ENCODE assay signal across 14 cellular contexts in the genomic region with DNA sequence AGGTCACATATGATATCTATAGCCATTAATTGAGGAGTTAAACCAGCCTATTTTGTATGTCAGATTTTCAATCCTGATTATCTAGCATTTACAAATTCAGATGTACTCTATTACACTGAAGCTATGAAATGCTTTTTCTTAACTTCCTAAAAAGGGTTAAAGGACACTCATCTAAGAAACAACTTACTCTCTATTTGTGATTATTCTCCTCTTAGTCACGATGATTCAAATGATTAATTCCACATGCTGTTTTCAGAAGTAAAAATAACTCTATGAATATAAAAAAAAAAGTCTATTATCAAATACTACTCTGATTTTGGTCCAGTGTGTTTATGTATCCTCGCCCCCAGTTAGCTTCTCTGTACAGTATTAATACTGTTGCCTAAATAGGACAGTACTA.
DNase-seq lines count a peak whose midpoint lies in the region; TF ChIP-seq lines count a peak whose summit lies in the region.
"Had no signal": no experiment of that assay in that cellular context is flagged by ENCODE, and none has a peak within 500 bp of the region (broad histone marks: within the 10 kb centered on the region; RNA-seq: fewer than 3 reads in every experiment).

No MANE protein-coding gene starts in this region.

- no peaks in the 10 kb centered on the region for H3K27me3 ChIP-seq in Karpas-422 (ENCODE audit: low read length)
- H3K27me3 ChIP-seq: upper lobe of right lung had no signal

- in situ Hi-C loops in GM13976 (cut with MboI; ENCODE audit: low sequenced_read_pairs, unreplicated experiment): no loop called here

- no peaks in the 10 kb centered on the region for H3K9me2 ChIP-seq in Karpas-422 (replicated peaks; ENCODE audit: insufficient read depth, low read length)

- H3K9me3 ChIP-seq in Karpas-422 (ENCODE audit: low read length): no peaks in the 10 kb centered on the region
- H3K9me3 ChIP-seq: upper lobe of right lung had no signal

- no peaks in the 10 kb centered on the region for H3K4me1 ChIP-seq in Karpas-422 (ENCODE audit: low read length)
- H3K4me1 ChIP-seq: upper lobe of right lung had no signal

- H4K20me1 ChIP-seq in Karpas-422 (ENCODE audit: insufficient read depth, low read depth, low read length): no peaks in the 10 kb centered on the region

- H3K4me3 ChIP-seq in AG10803 (ENCODE audit: low read length) (no peak overlapping the region), choroid plexus epithelial cell (ENCODE audit: low read depth, low read length) (no peak overlapping the region), Karpas-422 (ENCODE audit: low read length) (no peak overlapping the region)
- H3K4me3 ChIP-seq: upper lobe of right lung had no signal

- H3K79me2 ChIP-seq in Karpas-422 (ENCODE audit: low read length): no peaks in the 10 kb centered on the region

- H2AFZ ChIP-seq in Karpas-422 (ENCODE audit: low read length): no peak overlapping the region

- DNase-seq in AG10803 (ENCODE audit: low read depth): peak; percentile 72
- DNase-seq in M059J (ENCODE audit: low read depth): peak; percentile 52
- peak; percentile 2 for DNase-seq in choroid plexus epithelial cell (ENCODE audit: low read depth)
- peak; percentile 13 for DNase-seq in kidney tubule cell (ENCODE audit: low spot score)
- no peak for DNase-seq in NCI-H526 (lab: John Stamatoyannopoulos, UW)
- no peak for DNase-seq in GM13976 (ENCODE audit: low spot score)
- no peak for DNase-seq in NOMO-1 treated with DMSO at 0.1 percent for 48 hours (lab: John Stamatoyannopoulos, UW; ENCODE audit: unreplicated experiment)
- no peak for DNase-seq in Karpas-422
- DNase-seq: activated CD4-positive, alpha-beta T cell treated with anti-CD3 and anti-CD28 coated beads, Interleukin-2, amount 50 U/mL, for 4 hours; activated naive CD8-positive, alpha-beta T cell treated with anti-CD3 and anti-CD28 coated beads, Interleukin-2, amount 10 ng/mL, durations not matched to agents 7 days and 5 days; activated T-cell treated with anti-CD3 and anti-CD28 coated beads, Interleukin-2, amount 50 U/mL, for 72 hours; NCI-H1694; stimulated activated naive CD8-positive, alpha-beta T cell treated with anti-CD3 and anti-CD28 coated beads, Interleukin-15, Interleukin-2, amounts not matched to agents 100 U/mL and 50 U/mL, for 24 hours; upper lobe of right lung had no signal

- TF ChIP-seq CTCF in AG10803 (conservative IDR thresholded peaks at IDR 0.05; ENCODE audit: low read length): no peak
- no peak for TF ChIP-seq CTCF in choroid plexus epithelial cell (conservative IDR thresholded peaks at IDR 0.05; ENCODE audit: low read depth, low read length)
- no peak for TF ChIP-seq CTCF in GM13976 (IDR thresholded peaks at IDR 0.05; ENCODE audit: borderline replicate concordance, control extremely low read depth, extremely low read depth, insufficient read depth, missing control alignments)

- H3K36me3 ChIP-seq in Karpas-422 (ENCODE audit: insufficient read depth, low read length): no peaks in the 10 kb centered on the region
- H3K36me3 ChIP-seq: upper lobe of right lung had no signal

- no peak overlapping the region for H3K27ac ChIP-seq in Karpas-422 (ENCODE audit: low read length)
- H3K27ac ChIP-seq: upper lobe of right lung had no signal

- H3K4me2 ChIP-seq in Karpas-422 (ENCODE audit: low read depth, low read length, poor library complexity, severe bottlenecking): no peak overlapping the region

- no peak overlapping the region for H3K9ac ChIP-seq in Karpas-422 (ENCODE audit: low read length)

Comparison
In these comparisons a context has a peak if more than half of its experiments do, and no peak if none do; other contexts are left out.
1. DNase-seq: peak in AG10803 (single experiment), M059J (single experiment), choroid plexus epithelial cell (single experiment) and kidney tubule cell (single experiment); none in NCI-H526 (0 of 2), GM13976 (single experiment), NOMO-1 treated with DMSO at 0.1 percent for 48 hours (single experiment) and Karpas-422 (single experiment).